1 cellular context compared by ENCODE assay signal in genomic region chr18:8835556-8835955, GRCh38.
TF ChIP-seq lines count a peak whose summit lies in the region.

No MANE protein-coding gene starts in this region.

TF ChIP-seq in GM23338, 12 proteins besides CTCF, POLR2A, EP300 and RAD21 (continued from another document):
- TF ChIP-seq ZNF462 (CRISPR knock-in tag; IDR thresholded peaks at IDR 0.05) (no peak), ZNF114 (CRISPR knock-in tag; IDR thresholded peaks at IDR 0.05) (no peak), JUNB (IDR thresholded peaks at IDR 0.05; ENCODE audit: unreplicated experiment) (no peak), POLR2AphosphoS5 (IDR thresholded peaks at IDR 0.05; ENCODE audit: low read depth) (no peak), REST (IDR thresholded peaks at IDR 0.05; ENCODE audit: unreplicated experiment) (no peak), EZH2 (IDR thresholded peaks at IDR 0.05; ENCODE audit: low read depth, unreplicated experiment) (no peak), NANOG (IDR thresholded peaks at IDR 0.05; ENCODE audit: borderline replicate concordance) (no peak), EZH2phosphoT487 (IDR thresholded peaks at IDR 0.05; ENCODE audit: unreplicated experiment) (no peak), CREB1 (CRISPR knock-in tag; IDR thresholded peaks at IDR 0.05; ENCODE audit: low read depth) (no peak)
TF ChIP-seq in GM23338: peak in this region for 0.
